18 cellular contexts compared by ENCODE assay signal in the genomic region with DNA sequence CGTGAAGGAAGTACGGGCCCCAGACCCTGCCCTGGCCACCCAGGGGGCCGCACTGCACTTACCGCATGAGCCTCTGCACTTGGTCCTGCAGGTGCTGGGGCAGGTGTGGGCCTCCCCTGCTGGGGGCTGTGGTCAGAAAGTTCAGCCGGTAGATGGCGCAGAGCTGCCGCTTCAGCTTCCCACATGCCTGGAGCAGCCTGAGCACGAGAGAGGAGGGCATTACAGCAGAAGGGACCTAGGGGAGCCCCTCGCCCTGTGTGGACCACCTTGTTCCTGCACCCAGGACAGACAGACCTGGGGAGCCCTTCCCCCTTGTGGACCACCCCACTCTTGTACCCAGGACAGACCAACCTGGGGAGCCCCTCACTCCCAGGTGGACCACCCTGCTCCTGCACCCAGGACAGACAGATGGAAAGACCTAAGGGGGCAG. TPM values are rescaled to one million over a fixed set of nuclear protein-coding genes. Genes with fewer than 3 reads are reported as not detected.
A peak's percentile ranks its signal among the peaks of the same experiment; 100 is the strongest.
DNase-seq lines count a peak whose midpoint lies in the region; ATAC-seq lines count a peak whose summit lies in the region.
"Had no signal": no experiment of that assay in that cellular context is flagged by ENCODE, and none has a peak within 500 bp of the region (broad histone marks: within the 10 kb centered on the region; RNA-seq: fewer than 3 reads in every experiment).

No MANE protein-coding gene starts in this region.

- no peak for ATAC-seq in HG03442 (IDR thresholded peaks at IDR 0.05; ENCODE audit: unreplicated experiment)
- ATAC-seq: gastrocnemius medialis had no signal

- no peak overlapping the region for H3K9ac ChIP-seq in trophoblast cell (ENCODE audit: low read length)

- no peak overlapping the region for H3K4me2 ChIP-seq in trophoblast cell (ENCODE audit: low read length)
- H3K4me2 ChIP-seq: A549 had no signal

- H3K18ac ChIP-seq in trophoblast cell (ENCODE audit: low read length): no peak overlapping the region

- no peak overlapping the region for H2AFZ ChIP-seq in trophoblast cell (ENCODE audit: insufficient read depth, low read length, poor library complexity)

- no peak overlapping the region for H4K12ac ChIP-seq in trophoblast cell (ENCODE audit: low read depth, low read length)

- H3K4me1 ChIP-seq in trophoblast cell (ENCODE audit: control insufficient read depth in 1 of 2, insufficient read depth in 2 of 2, low read length in 2 of 2): peaks cover 17 to 18% of the 10 kb centered on the region in 2 experiments
- H3K4me1 ChIP-seq: A549, gastrocnemius medialis, tibial nerve had no signal

- no peaks in the 10 kb centered on the region for H3K79me2 ChIP-seq in trophoblast cell (ENCODE audit: control insufficient read depth, insufficient read depth, low read length, poor library complexity)

- no peaks in the 10 kb centered on the region for H3K27me3 ChIP-seq in trophoblast cell (ENCODE audit: insufficient read depth, low read length)
- H3K27me3 ChIP-seq: gastrocnemius medialis, tibial nerve had no signal

- no peak overlapping the region for H2AK5ac ChIP-seq in trophoblast cell (ENCODE audit: low read length)

- no peak overlapping the region for H2BK120ac ChIP-seq in trophoblast cell (ENCODE audit: insufficient read depth, low read length, poor library complexity)

- DNase-seq in NCI-H82 (lab: John Stamatoyannopoulos, UW) (peak; percentile 68), NCI-H82 treated with DMSO at 0.1 percent for 48 hours (lab: John Stamatoyannopoulos, UW; ENCODE audit: unreplicated experiment) (no peak), NCI-H146 (lab: John Stamatoyannopoulos, UW) (peak; percentile 83), dermis blood vessel endothelial cell (peak; percentile 48), trophoblast cell (peak; percentile 37 to 66), T-helper 2 cell (no peak), NK-92 (lab: John Stamatoyannopoulos, UW; ENCODE audit: unreplicated experiment) (no peak)
- DNase-seq: DMS153; effector CD4-positive, alpha-beta T cell; HCEC 1CT; kidney glomerular epithelial cell; NCI-H2171; small intestine had no signal

- H4K8ac ChIP-seq in trophoblast cell (ENCODE audit: low read depth, low read length): no peak overlapping the region

- H3K23ac ChIP-seq in trophoblast cell (ENCODE audit: low read length): no peak overlapping the region

- H3K4ac ChIP-seq in trophoblast cell (ENCODE audit: low read depth, low read length): no peak overlapping the region

- no peak overlapping the region for H4K91ac ChIP-seq in trophoblast cell (ENCODE audit: low read depth, low read length)

- H2BK5ac ChIP-seq in trophoblast cell (ENCODE audit: low read depth, low read length, poor library complexity): no peak overlapping the region

- peaks cover 7% of the 10 kb centered on the region in 2 experiments for H3K36me3 ChIP-seq in trophoblast cell (ENCODE audit: control insufficient read depth in 1 of 2, insufficient read depth in 2 of 2, low read length in 2 of 2)

- no peak overlapping the region for H3K14ac ChIP-seq in trophoblast cell (ENCODE audit: low read length)

- peaks cover 2% of the 10 kb centered on the region for H3K79me1 ChIP-seq in trophoblast cell (ENCODE audit: low read length)

- H2BK12ac ChIP-seq in trophoblast cell (ENCODE audit: low read length): no peak overlapping the region

- H3K9me3 ChIP-seq in trophoblast cell (ENCODE audit: insufficient read depth, low read depth, low read length): no peaks in the 10 kb centered on the region
- H3K9me3 ChIP-seq: A549, gastrocnemius medialis, tibial nerve had no signal

- WGBS in trophoblast cell (ENCODE audit: extremely low coverage, insufficient coverage, insufficient read length): no CpG with 5 or more reads among the region's 9 CpGs

- no peak overlapping the region for H3K4me3 ChIP-seq in trophoblast cell (ENCODE audit: low read depth, low read length)
- H3K4me3 ChIP-seq: A549, gastrocnemius medialis, tibial nerve had no signal

- H3K27ac ChIP-seq in trophoblast cell (ENCODE audit: low read depth, low read length): no peak overlapping the region
- H3K27ac ChIP-seq: A549, gastrocnemius medialis, RWPE1, tibial nerve had no signal

RNA-seq across cellular contexts. Expression of a gene that starts 8.7 kb away (rescaled TPM):
- 3.6 and 6.4 TPM in 2 replicates for total RNA-seq in dermis blood vessel endothelial cell
- 1.3 and 1.5 TPM in 2 replicates for polyA plus RNA-seq in trophoblast cell (2013)

RNA-seq across cellular contexts. Expression of a gene that starts 23.0 kb away (rescaled TPM):
- 24.8 and 32.7 TPM in 2 replicates for total RNA-seq in dermis blood vessel endothelial cell
- 16.8 and 17.5 TPM in 2 replicates for polyA plus RNA-seq in trophoblast cell (2013)

Comparison
In these comparisons a context has a peak if more than half of its experiments do, and no peak if none do; other contexts are left out.
1. DNase-seq: peak in NCI-H82 (single experiment), NCI-H146 (single experiment), dermis blood vessel endothelial cell (single experiment) and trophoblast cell (2 of 2); none in NCI-H82 treated with DMSO at 0.1 percent for 48 hours (single experiment), T-helper 2 cell (0 of 5) and NK-92 (single experiment).